10 cellular contexts compared by ENCODE assay signal in genomic region chr1:116544588-116545358, GRCh38. TPM values are rescaled to one million over a fixed set of nuclear protein-coding genes. Genes with fewer than 3 reads are reported as not detected.
DNase-seq lines count a peak whose midpoint lies in the region; ATAC-seq and TF ChIP-seq lines count a peak whose summit lies in the region.
"Had no signal": no experiment of that assay in that cellular context is flagged by ENCODE, and none has a peak within 500 bp of the region (broad histone marks: within the 10 kb centered on the region; RNA-seq: fewer than 3 reads in every experiment).

No MANE protein-coding gene starts in this region.

- H3K36me3 ChIP-seq in OCI-LY3 (replicated peaks; ENCODE audit: low read depth, low read length) (peaks cover 10% of the 10 kb centered on the region), gastroesophageal sphincter (peaks cover 0 to 52% of the 10 kb centered on the region in 2 donors)

- H3K4me1 ChIP-seq in OCI-LY3 (ENCODE audit: low read length) (peaks cover 91% of the 10 kb centered on the region), gastroesophageal sphincter (no peaks in the 10 kb centered on the region)

- H3K4me2 ChIP-seq in OCI-LY3 (ENCODE audit: low read length), result peak overlapping the region; percentile 77

- TF ChIP-seq CTCF in OCI-LY3 (IDR thresholded peaks at IDR 0.05; ENCODE audit: low read depth, low read length), result no peak
- TF ChIP-seq CTCF in gastroesophageal sphincter (IDR thresholded peaks at IDR 0.05), result no peak

- H3K4me3 ChIP-seq in OCI-LY3 (ENCODE audit: low read length), result peak overlapping the region; percentile 68
- no peak overlapping the region for H3K4me3 ChIP-seq in gastroesophageal sphincter

- in situ Hi-C loops in G401 (cut with HindIII; ENCODE audit: low sequenced_read_pairs), result no loop called here

- H3K27me3 ChIP-seq in OCI-LY3 (ENCODE audit: low read depth, low read length) (no peaks in the 10 kb centered on the region), gastroesophageal sphincter (no peaks in the 10 kb centered on the region)

- peaks cover 46% of the 10 kb centered on the region for H3K79me2 ChIP-seq in OCI-LY3 (ENCODE audit: low read length)

- H3K27ac ChIP-seq in OCI-LY3 (ENCODE audit: low read length), result peak overlapping the region; percentile 96
- H3K27ac ChIP-seq in gastroesophageal sphincter, result no peak overlapping the region

- peak; percentile 68 for DNase-seq in activated CD8-positive, alpha-beta memory T cell treated with anti-CD3 and anti-CD28 coated beads for 24 hours
- no peak for DNase-seq in activated CD8-positive, alpha-beta memory T cell treated with anti-CD3 and anti-CD28 coated beads, Interleukin-2, amount 50 U/mL, for 4 hours
- DNase-seq in stimulated activated CD8-positive, alpha-beta memory T cell treated with anti-CD3 and anti-CD28 coated beads, Interleukin-4, amount 100 ng/mL, for 48 hours, result peak; percentile 42
- DNase-seq in G401 (ENCODE audit: low spot score) (no peak), SHP77 (lab: John Stamatoyannopoulos, UW) (no peak)
- DNase-seq: ACHN, NCI-H1092 had no signal

- WGBS in gastroesophageal sphincter (ENCODE audit: low coverage in 1 of 2), 2 donors, result 89 to 91% methylated on average over 4 to 8 of the region's 8 CpGs

- H4K20me1 ChIP-seq in OCI-LY3 (ENCODE audit: insufficient read depth, low read length), result no peaks in the 10 kb centered on the region

- H2AFZ ChIP-seq in OCI-LY3 (ENCODE audit: low read depth, low read length), result no peak overlapping the region

- ATAC-seq in HG02610 (IDR thresholded peaks at IDR 0.05; ENCODE audit: unreplicated experiment), result peak; percentile 61
- no peak for ATAC-seq in gastroesophageal sphincter

- H3K9ac ChIP-seq in OCI-LY3 (ENCODE audit: low read length), result peak overlapping the region; percentile 90

- no peak for TF ChIP-seq EP300 in gastroesophageal sphincter (IDR thresholded peaks at IDR 0.05)

- no peaks in the 10 kb centered on the region for H3K9me3 ChIP-seq in OCI-LY3 (ENCODE audit: insufficient read depth, low read length)
- no peaks in the 10 kb centered on the region for H3K9me3 ChIP-seq in gastroesophageal sphincter

- no peak for TF ChIP-seq POLR2A in gastroesophageal sphincter (IDR thresholded peaks at IDR 0.05)

RNA-seq across cellular contexts. Expression of gene CD58, which starts 26.1 kb away (rescaled TPM):
- 4.3 and 15.2 TPM in 2 replicates for total RNA-seq in G401 (2014; rRNA removed; shearing (Covaris generic))
- 10 to 100 TPM; 14.3 to 32.4 (median 24.8) TPM for total RNA-seq in gastroesophageal sphincter

Comparison
In these comparisons a context has a peak if more than half of its experiments do, and no peak if none do; other contexts are left out.
1. DNase-seq: peak in activated CD8-positive, alpha-beta memory T cell treated with anti-CD3 and anti-CD28 coated beads for 24 hours (single experiment) and stimulated activated CD8-positive, alpha-beta memory T cell treated with anti-CD3 and anti-CD28 coated beads, Interleukin-4, amount 100 ng/mL, for 48 hours (single experiment); none in activated CD8-positive, alpha-beta memory T cell treated with anti-CD3 and anti-CD28 coated beads, Interleukin-2, amount 50 U/mL, for 4 hours (single experiment), G401 (single experiment) and SHP77 (0 of 2).